20 cellular contexts compared by ENCODE assay signal in genomic region chr1:66383602-66384001, GRCh38.
DNase-seq lines count a peak whose midpoint lies in the region; ATAC-seq and TF ChIP-seq lines count a peak whose summit lies in the region.
"Had no signal": no experiment of that assay in that cellular context is flagged by ENCODE, and none has a peak within 500 bp of the region (broad histone marks: within the 10 kb centered on the region; RNA-seq: fewer than 3 reads in every experiment).

No MANE protein-coding gene starts in this region.

- H3K4me3 ChIP-seq in prostate gland, result no peak overlapping the region

- H3K36me3 Mint-ChIP-seq in activated T-helper 17 cell treated with anti-CD3 and anti-CD28 coated beads, Interleukin-2, amount 50 U/mL, for 72 hours (ENCODE audit: low read depth), result no peaks in the 10 kb centered on the region
- H3K36me3 Mint-ChIP-seq in stimulated activated memory B cell treated with anti-CD40 and anti-IgM and Interleukin-4, amounts not matched to agents 10 μg/mL and 1 μg/mL and 100 μg/mL, for 72 hours, result peaks cover 21% of the 10 kb centered on the region
- peaks cover 5% of the 10 kb centered on the region for H3K36me3 Mint-ChIP-seq in activated naive CD4-positive, alpha-beta T cell treated with anti-CD3 and anti-CD28 coated beads for 36 hours (ENCODE audit: low read depth)

- CTCF ChIA-PET in activated naive CD4-positive, alpha-beta T cell treated with anti-CD3 and anti-CD28 coated beads for 36 hours (lab: Charles Lee), result interaction anchor here (0.6 to 1.0 kb wide), 4 partner anchors 44 to 595 kb away, joined by 3 read pairs; no protein-coding TSS in a partner anchor

- no peaks in the 10 kb centered on the region for H3K27me3 ChIP-seq in prostate gland (replicated peaks; ENCODE audit: insufficient read depth)
- H3K27me3 ChIP-seq: BLaER1 treated with 17β-estradiol and CSF1 and Interleukin-3, amounts not matched to agents 10 nM and 100 nM had no signal

- peaks cover 11% of the 10 kb centered on the region for H3K9me3 Mint-ChIP-seq in activated T-helper 17 cell treated with anti-CD3 and anti-CD28 coated beads, Interleukin-2, amount 50 U/mL, for 72 hours
- H3K9me3 Mint-ChIP-seq in stimulated activated memory B cell treated with anti-CD40 and anti-IgM and Interleukin-4, amounts not matched to agents 10 μg/mL and 1 μg/mL and 100 μg/mL, for 72 hours, result peaks cover 8% of the 10 kb centered on the region
- peaks cover 15% of the 10 kb centered on the region for H3K9me3 Mint-ChIP-seq in activated naive CD4-positive, alpha-beta T cell treated with anti-CD3 and anti-CD28 coated beads for 36 hours

- no peak for ATAC-seq in activated T-helper 17 cell treated with anti-CD3 and anti-CD28 coated beads, Interleukin-2, amount 50 U/mL, for 72 hours (replicated peaks)
- ATAC-seq in stimulated activated memory B cell treated with anti-CD40 and anti-IgM and Interleukin-4, amounts not matched to agents 10 μg/mL and 1 μg/mL and 100 μg/mL, for 72 hours, result no peak

- H3K4me1 Mint-ChIP-seq in activated T-helper 17 cell treated with anti-CD3 and anti-CD28 coated beads, Interleukin-2, amount 50 U/mL, for 72 hours, result peaks cover 34% of the 10 kb centered on the region
- H3K4me1 Mint-ChIP-seq in stimulated activated memory B cell treated with anti-CD40 and anti-IgM and Interleukin-4, amounts not matched to agents 10 μg/mL and 1 μg/mL and 100 μg/mL, for 72 hours, result peaks cover 54% of the 10 kb centered on the region
- H3K4me1 Mint-ChIP-seq in activated naive CD4-positive, alpha-beta T cell treated with anti-CD3 and anti-CD28 coated beads for 36 hours (ENCODE audit: low read depth), result peaks cover 35% of the 10 kb centered on the region

- peak overlapping the region; percentile 34 for H3K27ac Mint-ChIP-seq in activated T-helper 17 cell treated with anti-CD3 and anti-CD28 coated beads, Interleukin-2, amount 50 U/mL, for 72 hours
- peak overlapping the region; percentile 98 for H3K27ac Mint-ChIP-seq in stimulated activated memory B cell treated with anti-CD40 and anti-IgM and Interleukin-4, amounts not matched to agents 10 μg/mL and 1 μg/mL and 100 μg/mL, for 72 hours
- H3K27ac Mint-ChIP-seq in activated naive CD4-positive, alpha-beta T cell treated with anti-CD3 and anti-CD28 coated beads for 36 hours, result no peak overlapping the region

- intact Hi-C loops in prostate gland (cut with DNase I), result loop anchor here (2.0 kb wide), 1 partner anchor 39 kb away; no protein-coding TSS in a partner anchor
- intact Hi-C loops in activated naive CD4-positive, alpha-beta T cell treated with anti-CD3 and anti-CD28 coated beads for 36 hours (cut with micrococcal nuclease), result no loop called here

- peak; percentile 24 for DNase-seq in SIG-M5 treated with dmso at 0.1 percent for 504 hours (lab: John Stamatoyannopoulos, UW; ENCODE audit: unreplicated experiment)
- DNase-seq in SIG-M5 (lab: John Stamatoyannopoulos, UW), result no peak
- peak; percentile 75 for DNase-seq in MV-4-11 (lab: John Stamatoyannopoulos, UW)
- no peak for DNase-seq in prostate gland (ENCODE audit: low spot score)
- DNase-seq in activated naive CD4-positive, alpha-beta T cell treated with anti-CD3 and anti-CD28 coated beads for 36 hours, result no peak
- no peak for DNase-seq in inferior parietal cortex (ENCODE audit: extremely low spot score)
- DNase-seq: 8988T, DMS 273 treated with DMSO at 0.1 percent for 48 hours, GDM1, HFFc6, Kasumi-1, MM.1S, NCI-H1436, NCI-H2029, NCI-H2171, NCI-H446, NCI-H69 had no signal

- no peak overlapping the region for H3K27ac ChIP-seq in prostate gland

- H3K9me3 ChIP-seq in prostate gland, result no peaks in the 10 kb centered on the region

- no peak for TF ChIP-seq CTCF in prostate gland (IDR thresholded peaks at IDR 0.05)

- H3K4me1 ChIP-seq in prostate gland (replicated peaks), result no peaks in the 10 kb centered on the region

- no peak overlapping the region for H3K4me3 Mint-ChIP-seq in activated T-helper 17 cell treated with anti-CD3 and anti-CD28 coated beads, Interleukin-2, amount 50 U/mL, for 72 hours
- H3K4me3 Mint-ChIP-seq in stimulated activated memory B cell treated with anti-CD40 and anti-IgM and Interleukin-4, amounts not matched to agents 10 μg/mL and 1 μg/mL and 100 μg/mL, for 72 hours, result no peak overlapping the region
- no peak overlapping the region for H3K4me3 Mint-ChIP-seq in activated naive CD4-positive, alpha-beta T cell treated with anti-CD3 and anti-CD28 coated beads for 36 hours
- H3K4me3 Mint-ChIP-seq: HFFc6 had no signal

- H3K36me3 ChIP-seq in prostate gland, result no peaks in the 10 kb centered on the region

- H3K27me3 Mint-ChIP-seq in activated T-helper 17 cell treated with anti-CD3 and anti-CD28 coated beads, Interleukin-2, amount 50 U/mL, for 72 hours, result no peaks in the 10 kb centered on the region
- no peaks in the 10 kb centered on the region for H3K27me3 Mint-ChIP-seq in stimulated activated memory B cell treated with anti-CD40 and anti-IgM and Interleukin-4, amounts not matched to agents 10 μg/mL and 1 μg/mL and 100 μg/mL, for 72 hours
- H3K27me3 Mint-ChIP-seq in activated naive CD4-positive, alpha-beta T cell treated with anti-CD3 and anti-CD28 coated beads for 36 hours (ENCODE audit: low read depth), result no peaks in the 10 kb centered on the region

- WGBS in prostate gland, result 89% methylated on average over 1 of the region's 1 CpG

- TF ChIP-seq POLR2A in prostate gland (IDR thresholded peaks at IDR 0.05), result no peak

Comparison
In these comparisons a context has a peak if more than half of its experiments do, and no peak if none do; other contexts are left out.
1. DNase-seq: peak in SIG-M5 treated with dmso at 0.1 percent for 504 hours (single experiment) and MV-4-11 (single experiment); none in SIG-M5 (single experiment), prostate gland (single experiment), activated naive CD4-positive, alpha-beta T cell treated with anti-CD3 and anti-CD28 coated beads for 36 hours (single experiment) and inferior parietal cortex (single experiment).